In genomic region chr5:141636413-141637265, GRCh38 we compare ENCODE assay signal across 1 cellular context.
TF ChIP-seq lines count a peak whose summit lies in the region.

HDAC3 (minus strand) TSS chr5:141636849; CDS start chr5:141636790, 59 bp downstream.
RELL2 (plus strand) TSS chr5:141636997; CDS start chr5:141638226, 1,229 bp downstream.

TF ChIP-seq in GM12878, 131 proteins besides CTCF, POLR2A, EP300 and RAD21 (continued from another document and continues in another):
- no peak for TF ChIP-seq PRDM15 (CRISPR knock-in tag; IDR thresholded peaks at IDR 0.05)
- no peak for TF ChIP-seq SREBF2 (IDR thresholded peaks at IDR 0.05; ENCODE audit: low read length)
- no peak for TF ChIP-seq PML (IDR thresholded peaks at IDR 0.05; ENCODE audit: low read length)
- TF ChIP-seq TBL1XR1 (IDR thresholded peaks at IDR 0.05; ENCODE audit: low read depth, low read length): no peak
- no peak for TF ChIP-seq WRNIP1 (IDR thresholded peaks at IDR 0.05; ENCODE audit: borderline replicate concordance, low read depth, low read length)
- no peak for TF ChIP-seq PKNOX1 (IDR thresholded peaks at IDR 0.05)
- TF ChIP-seq SP1 (IDR thresholded peaks at IDR 0.05; ENCODE audit: low read depth, low read length): peak; percentile 75
- peak; percentile 50; the same call in 1 of the 2 replicates for TF ChIP-seq NR2F1 (conservative IDR thresholded peaks at IDR 0.05)
- peak; percentile 39 for TF ChIP-seq NRF1 (conservative IDR thresholded peaks at IDR 0.05; ENCODE audit: low read depth, low read length)
- TF ChIP-seq FOS (IDR thresholded peaks at IDR 0.05; ENCODE audit: borderline replicate concordance, extremely low read depth, insufficient read length): no peak
- no peak; the same call in 1 of the 2 replicates for TF ChIP-seq SIN3A (IDR thresholded peaks at IDR 0.05; ENCODE audit: low read depth, low read length)
- TF ChIP-seq MYC (IDR thresholded peaks at IDR 0.05; ENCODE audit: insufficient read depth, insufficient read length, insufficient replicate concordance, low read length, severe bottlenecking): peak; percentile 40
- no peak for TF ChIP-seq ZNF24 (IDR thresholded peaks at IDR 0.05)
- no peak for TF ChIP-seq BMI1 (IDR thresholded peaks at IDR 0.05; ENCODE audit: borderline replicate concordance)
- TF ChIP-seq IRF5 (IDR thresholded peaks at IDR 0.05; ENCODE audit: borderline replicate concordance): no peak
- TF ChIP-seq PAX5 (IDR thresholded peaks at IDR 0.05; ENCODE audit: borderline replicate concordance, low read depth, low read length): no peak
- no peak for TF ChIP-seq BCL3 (IDR thresholded peaks at IDR 0.05; ENCODE audit: borderline replicate concordance, insufficient read depth, low read depth, low read length, poor library complexity, severe bottlenecking)
- 0 out of 2 replicates have a peak, but pooled peaks have one; percentile 16 for TF ChIP-seq CHD1 (IDR thresholded peaks at IDR 0.05; ENCODE audit: low read depth, low read length)
- no peak for TF ChIP-seq BCLAF1 (IDR thresholded peaks at IDR 0.05)
- TF ChIP-seq ZNF274 (IDR thresholded peaks at IDR 0.05; ENCODE audit: insufficient read depth, insufficient read length): no peak
- TF ChIP-seq GATAD2B (conservative IDR thresholded peaks at IDR 0.05; ENCODE audit: low read depth): peak; percentile 77
- TF ChIP-seq HDAC2 (IDR thresholded peaks at IDR 0.05): no peak
- no peak for TF ChIP-seq ZNF384 (IDR thresholded peaks at IDR 0.05; ENCODE audit: borderline replicate concordance, low read depth, low read length)
- no peak for TF ChIP-seq E2F4 (IDR thresholded peaks at IDR 0.05; ENCODE audit: low read depth, low read length)
- peak; percentile 69; the same call in 1 of the 2 replicates for TF ChIP-seq LARP7 (IDR thresholded peaks at IDR 0.05)
- TF ChIP-seq SIX5 (IDR thresholded peaks at IDR 0.05; ENCODE audit: low read depth, low read length, severe bottlenecking): no peak
- no peak for TF ChIP-seq USF1 (IDR thresholded peaks at IDR 0.05; ENCODE audit: borderline replicate concordance, extremely low read length, insufficient read depth, low read depth, low read length)
- TF ChIP-seq ZNF592 (IDR thresholded peaks at IDR 0.05): 0 out of 2 replicates have a peak, but pooled peaks have one; percentile 12
- TF ChIP-seq BRCA1 (IDR thresholded peaks at IDR 0.05; ENCODE audit: low read depth, low read length): no peak
- TF ChIP-seq SMAD1 (IDR thresholded peaks at IDR 0.05; ENCODE audit: low read depth, partially characterized antibody): no peak
- TF ChIP-seq HDGF (IDR thresholded peaks at IDR 0.05): no peak
- no peak for TF ChIP-seq NFYA (IDR thresholded peaks at IDR 0.05; ENCODE audit: borderline replicate concordance, low read depth, low read length)
- peak; percentile 86; the same call in 1 of the 2 replicates for TF ChIP-seq BACH1 (IDR thresholded peaks at IDR 0.05; ENCODE audit: borderline replicate concordance)
- no peak for TF ChIP-seq HDAC6 (IDR thresholded peaks at IDR 0.05; ENCODE audit: unreplicated experiment)
- TF ChIP-seq ATF3 (IDR thresholded peaks at IDR 0.05; ENCODE audit: borderline replicate concordance, extremely low read depth, low read depth, low read length): no peak
- no peak for TF ChIP-seq STAT3 (IDR thresholded peaks at IDR 0.05; ENCODE audit: low read depth, low read length)
- no peak for TF ChIP-seq ZNF622 (IDR thresholded peaks at IDR 0.05)
- TF ChIP-seq CBX5 (IDR thresholded peaks at IDR 0.05; ENCODE audit: low read depth): no peak
- TF ChIP-seq ATF2 (IDR thresholded peaks at IDR 0.05; ENCODE audit: low read length): no peak
- TF ChIP-seq RAD51 (IDR thresholded peaks at IDR 0.05): no peak
- no peak for TF ChIP-seq TCF12 (IDR thresholded peaks at IDR 0.05; ENCODE audit: low read depth, low read length)
- no peak for TF ChIP-seq MYB (IDR thresholded peaks at IDR 0.05; ENCODE audit: borderline replicate concordance, low read depth, low read length)
